ENCODE assay signal across 13 cellular contexts in the genomic region with DNA sequence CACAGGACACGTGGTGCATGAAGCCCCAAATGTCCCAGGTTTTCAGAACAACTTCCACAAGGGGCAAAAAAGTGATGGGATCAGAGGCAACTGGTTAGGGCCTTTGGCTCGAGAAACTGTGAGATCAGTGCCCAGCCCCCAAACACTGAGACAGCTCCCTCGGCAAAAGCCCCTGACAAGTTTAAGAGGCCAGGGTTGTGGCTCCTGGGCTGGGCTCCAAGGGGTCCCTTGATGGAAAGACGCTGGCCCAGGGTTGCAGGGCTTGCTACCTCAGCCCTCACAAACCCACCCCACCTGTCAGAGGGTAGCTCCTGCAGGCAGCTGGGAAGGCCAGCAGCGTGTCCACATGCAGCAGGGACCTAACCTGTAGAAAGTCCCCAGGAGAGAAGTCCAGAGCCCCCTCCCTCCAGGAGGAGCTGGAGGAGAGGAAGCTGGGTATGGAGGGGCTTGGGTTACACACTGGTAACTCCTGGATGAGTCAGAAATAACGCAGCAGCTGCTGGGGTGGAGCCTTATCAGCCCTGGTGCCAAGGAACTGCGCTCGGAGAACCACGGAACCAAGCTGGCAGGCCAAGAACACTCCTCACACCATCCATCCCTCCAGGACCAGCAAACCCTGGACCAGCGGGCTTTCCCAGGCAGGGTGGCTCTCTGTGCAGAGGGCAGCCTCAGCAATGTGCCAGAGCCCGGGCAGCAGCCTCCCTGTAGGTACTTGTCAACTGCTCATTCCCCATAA. TPM values are rescaled to one million over a fixed set of nuclear protein-coding genes. Genes with fewer than 3 reads are reported as not detected.
A peak's percentile ranks its signal among the peaks of the same experiment; 100 is the strongest.
DNase-seq lines count a peak whose midpoint lies in the region; ATAC-seq and TF ChIP-seq lines count a peak whose summit lies in the region.
"Had no signal": no experiment of that assay in that cellular context is flagged by ENCODE, and none has a peak within 500 bp of the region (broad histone marks: within the 10 kb centered on the region; RNA-seq: fewer than 3 reads in every experiment).

No MANE protein-coding gene starts in this region.

- H2BK5ac ChIP-seq in IMR-90 (ENCODE audit: low read depth, low read length, poor library complexity, severe bottlenecking) = no peak overlapping the region

- H3K79me1 ChIP-seq in IMR-90 (ENCODE audit: low read depth in 1 of 2, low read length in 2 of 2) = peaks cover 0 to 3% of the 10 kb centered on the region in 2 experiments; a peak in 2 of 4 replicates

- H3K36me3 ChIP-seq in IMR-90 (ENCODE audit: control insufficient read depth, insufficient read depth, low read length) (peaks cover 11% of the 10 kb centered on the region; the same call in 1 of the 2 replicates), SK-N-SH (replicated peaks in 1 of 2; ENCODE audit: control insufficient read depth in 1 of 2, insufficient read depth in 2 of 2, low read length in 1 of 2) (peaks cover 3 to 9% of the 10 kb centered on the region in 2 experiments)
- H3K36me3 ChIP-seq: ovary had no signal

- H3K9me2 ChIP-seq in SK-N-SH = no peaks in the 10 kb centered on the region

- H3K4me1 ChIP-seq in IMR-90 (ENCODE audit: control insufficient read depth, insufficient read depth, low read length) (peaks cover 5% of the 10 kb centered on the region), SK-N-SH (ENCODE audit: control insufficient read depth in 1 of 2, insufficient read depth in 2 of 2, low read depth in 1 of 2, low read length in 1 of 2) (peaks cover 4% of the 10 kb centered on the region in 2 experiments; a peak in 1 of 4 replicates)

- H2AK5ac ChIP-seq in IMR-90 (ENCODE audit: low read depth, low read length) = no peak overlapping the region

- no peak overlapping the region for H3K4me2 ChIP-seq in IMR-90 (ENCODE audit: low read depth, low read length)
- 0 out of 2 replicates have a peak overlapping the region, but pooled peaks have one; percentile 19 for H3K4me2 ChIP-seq in SK-N-SH

- H3K79me2 ChIP-seq in SK-N-SH (ENCODE audit: insufficient read depth) = no peaks in the 10 kb centered on the region

- H3F3A ChIP-seq in SK-N-SH (replicated peaks; ENCODE audit: insufficient read depth) = peaks cover 5% of the 10 kb centered on the region

- H2AFZ ChIP-seq in IMR-90 (replicated peaks; ENCODE audit: low read length, poor library complexity) (peak overlapping the region; percentile 40), SK-N-SH (ENCODE audit: low read depth) (no peak overlapping the region)

- TF ChIP-seq POLR2A in IMR-90 (IDR thresholded peaks at IDR 0.05; ENCODE audit: low read depth, low read length) = no peak

- CTCF ChIA-PET in IMR-90 (lab: Yijun Ruan, JAX) (interaction anchor here (1.1 kb wide), 1 partner anchor 41 kb away, joined by 3 read pairs; no protein-coding TSS in a partner anchor), SK-N-SH (lab: Yijun Ruan, JAX) (interaction anchor here (0.6 to 11.2 kb wide), 8 partner anchors 13 to 246 kb away, joined by 3 to 175 read pairs (median 18); a partner anchor contains a TSS)

- WGBS in IMR-90 (ENCODE audit: extremely low coverage in 2 of 2, insufficient read length in 1 of 2), 2 experiments = 61% methylated on average over 3 of the region's 11 CpGs; no CpG with 5 or more reads in 1 of the 2 experiments
- WGBS in SK-N-SH (ENCODE audit: low lambda C conversion rate) = 63% methylated on average over 3 of the region's 11 CpGs

- ATAC-seq in IMR-90 (ENCODE audit: low read depth) = peak; percentile 52
- ATAC-seq: gastroesophageal sphincter had no signal

- TF ChIP-seq CTCF in IMR-90 (conservative IDR thresholded peaks at IDR 0.05; ENCODE audit: low read depth, low read length) (no peak), SK-N-SH (IDR thresholded peaks at IDR 0.05) (no peak), fibroblast of the aortic adventitia (IDR thresholded peaks at IDR 0.05; ENCODE audit: insufficient read depth, low read length) (no peak)

- in situ Hi-C loops in IMR-90 (cut with MboI; ENCODE audit: low sequenced_read_pairs) = loop anchor here (5.0 kb wide), 1 partner anchor 70 kb away; a partner anchor contains a TSS

- H2BK20ac ChIP-seq in IMR-90 (ENCODE audit: low read depth, low read length) = no peak overlapping the region

- DNase-seq in A172 (ENCODE audit: low spot score) = peak; percentile 25
- peak; percentile 68 for DNase-seq in IMR-90
- DNase-seq in SK-N-SH = no peak
- peak; percentile 25 for DNase-seq in fibroblast of the aortic adventitia (ENCODE audit: low read depth)
- DNase-seq in iPS-NIHi11 (ENCODE audit: low spot score) = no peak
- DNase-seq in NCI-H146 treated with DMSO at 0.1 percent for 48 hours (lab: John Stamatoyannopoulos, UW; ENCODE audit: unreplicated experiment) = no peak
- DNase-seq in NCI-H1930 (lab: John Stamatoyannopoulos, UW) = no peak
- no peak for DNase-seq in COLO829 (ENCODE audit: low spot score)
- DNase-seq: ACHN; activated CD4-positive, alpha-beta T cell treated with anti-CD3 and anti-CD28 coated beads, Interleukin-2, amount 50 U/mL, for 1 hour; MM.1S; ovary had no signal

- H3K27ac ChIP-seq in IMR-90 (ENCODE audit: insufficient read depth, low read length) = no peak overlapping the region
- no peak overlapping the region for H3K27ac ChIP-seq in SK-N-SH (ENCODE audit: low read depth in 2 of 2, low read length in 1 of 2)
- H3K27ac ChIP-seq: gastroesophageal sphincter, ovary had no signal

- peak overlapping the region; percentile 44 for H2AK9ac ChIP-seq in IMR-90 (replicated peaks; ENCODE audit: low read depth, low read length, poor library complexity)

- intact Hi-C loops in IMR-90 (cut with micrococcal nuclease) = no loop called here

- H4K20me1 ChIP-seq in IMR-90 (ENCODE audit: insufficient read depth, low read length) (no peaks in the 10 kb centered on the region), SK-N-SH (ENCODE audit: insufficient read depth) (no peaks in the 10 kb centered on the region)

- H3K23ac ChIP-seq in IMR-90 (ENCODE audit: low read depth, low read length) = no peak overlapping the region

- H3K4me3 ChIP-seq in IMR-90 (ENCODE audit: insufficient read depth, low read depth, low read length) (no peak overlapping the region), SK-N-SH (ENCODE audit: low read depth in 2 of 2, low read length in 1 of 2) (no peak overlapping the region), fibroblast of the aortic adventitia (ENCODE audit: low read depth, low read length) (no peak overlapping the region)
- H3K4me3 ChIP-seq: gastroesophageal sphincter, ovary had no signal

- no peak overlapping the region for H4K91ac ChIP-seq in IMR-90 (ENCODE audit: insufficient read depth, low read depth, low read length)

- POLR2A ChIA-PET in IMR-90 (lab: Charles Lee; ENCODE audit: unreplicated experiment) (interaction anchor here (1.0 kb wide), 1 partner anchor 70 kb away, joined by 3 read pairs; a partner anchor contains a TSS), SK-N-SH (lab: Yijun Ruan, JAX) (no interaction called here)

- H3K56ac ChIP-seq in IMR-90 (ENCODE audit: extremely low read depth, insufficient read depth, low read length) = no peak overlapping the region

- H3K9me3 ChIP-seq in IMR-90 (ENCODE audit: control insufficient read depth, insufficient read depth, low read length) = no peaks in the 10 kb centered on the region
- no peaks in the 10 kb centered on the region for H3K9me3 ChIP-seq in SK-N-SH
- H3K9me3 ChIP-seq: gastroesophageal sphincter, ovary had no signal

- H4K5ac ChIP-seq in IMR-90 (ENCODE audit: low read depth, low read length) = no peak overlapping the region

- H3K27me3 ChIP-seq in IMR-90 (ENCODE audit: control insufficient read depth, insufficient read depth, low read length) = no peaks in the 10 kb centered on the region
- H3K27me3 ChIP-seq in SK-N-SH (ENCODE audit: insufficient read depth) = no peaks in the 10 kb centered on the region
- H3K27me3 ChIP-seq: gastroesophageal sphincter, ovary had no signal

- H3K9ac ChIP-seq in IMR-90 (ENCODE audit: low read depth, low read length) = no peak overlapping the region
- no peak overlapping the region for H3K9ac ChIP-seq in SK-N-SH

- no peak overlapping the region for H3K4ac ChIP-seq in IMR-90 (ENCODE audit: low read depth, low read length)

- TF ChIP-seq RAD21 in IMR-90 (IDR thresholded peaks at IDR 0.05; ENCODE audit: low read length) (no peak), SK-N-SH (IDR thresholded peaks at IDR 0.05; ENCODE audit: low read length) (no peak)

- no peak overlapping the region for H2BK15ac ChIP-seq in IMR-90 (ENCODE audit: low read depth, low read length)

- no peak overlapping the region for H4K8ac ChIP-seq in IMR-90 (ENCODE audit: low read depth in 2 of 2, low read length in 2 of 2)

- no peaks in the 10 kb centered on the region for H3K9me1 ChIP-seq in IMR-90 (ENCODE audit: insufficient read depth, low read length)

- H3K18ac ChIP-seq in IMR-90 (ENCODE audit: low read depth, low read length) = no peak overlapping the region

- dilution Hi-C loops in IMR-90 (cut with HindIII; ENCODE audit: low sequenced_read_pairs, unreplicated experiment) = no loop called here

- TF ChIP-seq EP300 in SK-N-SH (IDR thresholded peaks at IDR 0.05; ENCODE audit: borderline replicate concordance in 1 of 2, low read depth in 1 of 2, low read length in 1 of 2) = no peak

- no TSS peak for BruUV-seq in IMR-90 (replicated peaks; lab: Mats Ljungman, UMichigan)

- no peak overlapping the region for H2BK120ac ChIP-seq in IMR-90 (ENCODE audit: low read depth, low read length)

- H3K14ac ChIP-seq in IMR-90 (replicated peaks; ENCODE audit: low read depth, low read length) = 0 out of 2 replicates have a peak overlapping the region, but pooled peaks have one; percentile 4

TF ChIP-seq in IMR-90, 13 proteins besides CTCF, POLR2A, EP300 and RAD21 (continues in another document):
- TF ChIP-seq RCOR1 (IDR thresholded peaks at IDR 0.05; ENCODE audit: insufficient replicate concordance, low read length) = no peak

RNA-seq across cellular contexts. Expression of a gene that starts 37.5 kb away (rescaled TPM):
- total RNA-seq in A172 (2014; rRNA removed; shearing (Covaris generic)) = 8.0 and 18.0 TPM in 2 replicates
- total RNA-seq in IMR-90 (2012; rRNA removed) (24.7 and 41.9 TPM in 2 replicates), fibroblast of the aortic adventitia (ENCODE audit: low replicate concordance) (11.9 and 12.3 TPM in 2 replicates)
- polyA plus RNA-seq in IMR-90 (2012; rRNA removed) (28.4 and 28.5 TPM in 2 replicates), SK-N-SH (2012; rRNA removed) (40.2 and 57.6 TPM in 2 replicates)
- polyA plus RNA-seq in IMR-90 (2012; cell fraction: cytosol; rRNA removed) = 11.9 and 21.4 TPM in 2 replicates
- 15.7 and 18.8 TPM in 2 replicates for polyA plus RNA-seq in IMR-90 (2012; cell fraction: nucleus; rRNA removed; ENCODE audit: low replicate concordance)
- polyA plus RNA-seq in SK-N-SH (2012; cell fraction: cytosol; rRNA removed) = 29.3 and 41.4 TPM in 2 replicates
- polyA plus RNA-seq in SK-N-SH (2012; cell fraction: nucleus; rRNA removed) = 15.9 and 25.4 TPM in 2 replicates

RNA-seq across cellular contexts. Expression of a gene that starts 48.8 kb away (rescaled TPM):
- 24.3 and 27.2 TPM in 2 replicates for total RNA-seq in A172 (2014; rRNA removed; shearing (Covaris generic))
- total RNA-seq in IMR-90 (2012; rRNA removed) (30.1 and 31.9 TPM in 2 replicates), fibroblast of the aortic adventitia (ENCODE audit: low replicate concordance) (53.0 and 61.5 TPM in 2 replicates)
- polyA plus RNA-seq in IMR-90 (2012; rRNA removed) (55.0 and 72.2 TPM in 2 replicates), SK-N-SH (2012; rRNA removed) (23.1 and 59.6 TPM in 2 replicates)
- 61.7 and 74.8 TPM in 2 replicates for polyA plus RNA-seq in IMR-90 (2012; cell fraction: cytosol; rRNA removed)
- polyA plus RNA-seq in IMR-90 (2012; cell fraction: nucleus; rRNA removed; ENCODE audit: low replicate concordance) = 63.4 and 67.9 TPM in 2 replicates
- polyA plus RNA-seq in SK-N-SH (2012; cell fraction: cytosol; rRNA removed) = 41.2 and 50.0 TPM in 2 replicates
- 82.8 and 84.4 TPM in 2 replicates for polyA plus RNA-seq in SK-N-SH (2012; cell fraction: nucleus; rRNA removed)

Comparison
In these comparisons a context has a peak if more than half of its experiments do, and no peak if none do; other contexts are left out.
1. DNase-seq: peak in A172 (single experiment), IMR-90 (single experiment) and fibroblast of the aortic adventitia (single experiment); none in SK-N-SH (single experiment), iPS-NIHi11 (single experiment), NCI-H146 treated with DMSO at 0.1 percent for 48 hours (single experiment), NCI-H1930 (0 of 2) and COLO829 (single experiment).